In genomic region chr15:90101130-90101968, GRCh38 we compare ENCODE assay signal across 8 cellular contexts. TPM values are rescaled to one million over a fixed set of nuclear protein-coding genes. Genes with fewer than 3 reads are reported as not detected.
DNase-seq lines count a peak whose midpoint lies in the region; ATAC-seq, FAIRE-seq and TF ChIP-seq lines count a peak whose summit lies in the region.

No MANE protein-coding gene starts in this region.

- H3K27ac Mint-ChIP-seq in activated CD8-positive, alpha-beta T cell treated with anti-CD3 and anti-CD28 coated beads, Interleukin-2, amount 10 ng/mL, durations not matched to agents 7 days and 5 days: peak overlapping the region; percentile 99
- H3K27ac Mint-ChIP-seq in natural killer cell treated with Interleukin-12 subunit alpha and Interleukin-12 subunit beta and Interleukin-15 and Interleukin-18, amount 100 ng/mL, for 72 hours: peak overlapping the region; percentile 84 to 90

- DNase-seq in NAMALWA (ENCODE audit: low spot score) (peak; percentile 44), fibroblast of the aortic adventitia (ENCODE audit: low read depth) (peak; percentile 19), T-helper 9 cell (no peak), D721Med (ENCODE audit: insufficient read length, low spot score) (no peak)
- peak; percentile 58 for DNase-seq in activated CD8-positive, alpha-beta T cell treated with anti-CD3 and anti-CD28 coated beads, Interleukin-2, amount 10 ng/mL, durations not matched to agents 7 days and 5 days
- no peak for DNase-seq in natural killer cell treated with Interleukin-12 subunit alpha and Interleukin-12 subunit beta and Interleukin-15 and Interleukin-18, amount 100 ng/mL, for 72 hours (ENCODE audit: low spot score)

- ATAC-seq in activated CD8-positive, alpha-beta T cell treated with anti-CD3 and anti-CD28 coated beads, Interleukin-2, amount 10 ng/mL, durations not matched to agents 7 days and 5 days: no peak
- no peak for ATAC-seq in natural killer cell treated with Interleukin-12 subunit alpha and Interleukin-12 subunit beta and Interleukin-15 and Interleukin-18, amount 100 ng/mL, for 72 hours

- TF ChIP-seq CTCF in 22Rv1 (IDR thresholded peaks at IDR 0.05) (no peak), fibroblast of the aortic adventitia (IDR thresholded peaks at IDR 0.05; ENCODE audit: insufficient read depth, low read length) (no peak), D721Med (IDR thresholded peaks at IDR 0.05; ENCODE audit: insufficient read depth, missing control alignments) (no peak)

- POLR2A ChIA-PET in activated CD8-positive, alpha-beta T cell treated with anti-CD3 and anti-CD28 coated beads, Interleukin-2, amount 10 ng/mL, durations not matched to agents 7 days and 5 days (lab: Charles Lee): interaction anchor here (0.7 to 1.8 kb wide), 6 partner anchors 13 to 208 kb away, joined by 3 to 6 read pairs (median 4); partner anchors contain the start of genes AP3S2, CIB1, GDPGP1 and ZNF710

- H3K27ac ChIP-seq in 22Rv1: peak overlapping the region; percentile 67

- no peak for FAIRE-seq in D721Med (lab: Jason Lieb, UNC)

- H3K9me3 Mint-ChIP-seq in activated CD8-positive, alpha-beta T cell treated with anti-CD3 and anti-CD28 coated beads, Interleukin-2, amount 10 ng/mL, durations not matched to agents 7 days and 5 days (ENCODE audit: insufficient read depth): no peaks in the 10 kb centered on the region
- H3K9me3 Mint-ChIP-seq in natural killer cell treated with Interleukin-12 subunit alpha and Interleukin-12 subunit beta and Interleukin-15 and Interleukin-18, amount 100 ng/mL, for 72 hours: no peaks in the 10 kb centered on the region

- H3K36me3 Mint-ChIP-seq in activated CD8-positive, alpha-beta T cell treated with anti-CD3 and anti-CD28 coated beads, Interleukin-2, amount 10 ng/mL, durations not matched to agents 7 days and 5 days (ENCODE audit: low read depth): peaks cover 35% of the 10 kb centered on the region
- H3K36me3 Mint-ChIP-seq in natural killer cell treated with Interleukin-12 subunit alpha and Interleukin-12 subunit beta and Interleukin-15 and Interleukin-18, amount 100 ng/mL, for 72 hours: peaks cover 6% of the 10 kb centered on the region

- peaks cover 3% of the 10 kb centered on the region for H3K27me3 Mint-ChIP-seq in activated CD8-positive, alpha-beta T cell treated with anti-CD3 and anti-CD28 coated beads, Interleukin-2, amount 10 ng/mL, durations not matched to agents 7 days and 5 days (ENCODE audit: low read depth)
- H3K27me3 Mint-ChIP-seq in natural killer cell treated with Interleukin-12 subunit alpha and Interleukin-12 subunit beta and Interleukin-15 and Interleukin-18, amount 100 ng/mL, for 72 hours: no peaks in the 10 kb centered on the region

- H3K4me3 ChIP-seq in fibroblast of the aortic adventitia (ENCODE audit: low read depth, low read length): peak overlapping the region; percentile 73

- peaks cover 62% of the 10 kb centered on the region for H3K4me1 Mint-ChIP-seq in activated CD8-positive, alpha-beta T cell treated with anti-CD3 and anti-CD28 coated beads, Interleukin-2, amount 10 ng/mL, durations not matched to agents 7 days and 5 days (ENCODE audit: low read depth)
- H3K4me1 Mint-ChIP-seq in natural killer cell treated with Interleukin-12 subunit alpha and Interleukin-12 subunit beta and Interleukin-15 and Interleukin-18, amount 100 ng/mL, for 72 hours (ENCODE audit: low read depth in 2 of 2): peaks cover 51 to 60% of the 10 kb centered on the region in 2 donors

- peak overlapping the region; percentile 93 for H3K4me3 Mint-ChIP-seq in activated CD8-positive, alpha-beta T cell treated with anti-CD3 and anti-CD28 coated beads, Interleukin-2, amount 10 ng/mL, durations not matched to agents 7 days and 5 days
- H3K4me3 Mint-ChIP-seq in natural killer cell treated with Interleukin-12 subunit alpha and Interleukin-12 subunit beta and Interleukin-15 and Interleukin-18, amount 100 ng/mL, for 72 hours: peak overlapping the region; percentile 91

- peak; percentile 18 for TF ChIP-seq POLR2A in GM15510 (IDR thresholded peaks at IDR 0.05; ENCODE audit: borderline replicate concordance, extremely low read depth, insufficient read length)

- CTCF ChIA-PET in activated CD8-positive, alpha-beta T cell treated with anti-CD3 and anti-CD28 coated beads, Interleukin-2, amount 10 ng/mL, durations not matched to agents 7 days and 5 days (lab: Charles Lee): interaction anchor here (1.0 to 5.8 kb wide), 4 partner anchors 14 to 132 kb away, joined by 3 to 40 read pairs (median 6); partner anchors contain the start of genes CIB1 and GDPGP1

RNA-seq across cellular contexts. Expression of gene IDH2, which starts 0.9 kb away (rescaled TPM):
- 100 to 1,000 TPM; 291 to 301 TPM for total RNA-seq in activated CD8-positive, alpha-beta T cell treated with anti-CD3 and anti-CD28 coated beads, Interleukin-2, amount 10 ng/mL, durations not matched to agents 7 days and 5 days
- 14.3 and 28.6 TPM in 2 replicates for total RNA-seq in fibroblast of the aortic adventitia (ENCODE audit: low replicate concordance)
- 10 to 100 TPM; 94.3 to 96.4 TPM for total RNA-seq in natural killer cell treated with Interleukin-12 subunit alpha and Interleukin-12 subunit beta and Interleukin-15 and Interleukin-18, amount 100 ng/mL, for 72 hours

Comparison
In these comparisons a context has a peak if more than half of its experiments do, and no peak if none do; other contexts are left out.
1. DNase-seq: peak in NAMALWA (single experiment), activated CD8-positive, alpha-beta T cell treated with anti-CD3 and anti-CD28 coated beads, Interleukin-2, amount 10 ng/mL, durations not matched to agents 7 days and 5 days (single experiment) and fibroblast of the aortic adventitia (single experiment); none in natural killer cell treated with Interleukin-12 subunit alpha and Interleukin-12 subunit beta and Interleukin-15 and Interleukin-18, amount 100 ng/mL, for 72 hours (single experiment), T-helper 9 cell (single experiment) and D721Med (single experiment).